28 cellular contexts compared by ENCODE assay signal in the genomic region with DNA sequence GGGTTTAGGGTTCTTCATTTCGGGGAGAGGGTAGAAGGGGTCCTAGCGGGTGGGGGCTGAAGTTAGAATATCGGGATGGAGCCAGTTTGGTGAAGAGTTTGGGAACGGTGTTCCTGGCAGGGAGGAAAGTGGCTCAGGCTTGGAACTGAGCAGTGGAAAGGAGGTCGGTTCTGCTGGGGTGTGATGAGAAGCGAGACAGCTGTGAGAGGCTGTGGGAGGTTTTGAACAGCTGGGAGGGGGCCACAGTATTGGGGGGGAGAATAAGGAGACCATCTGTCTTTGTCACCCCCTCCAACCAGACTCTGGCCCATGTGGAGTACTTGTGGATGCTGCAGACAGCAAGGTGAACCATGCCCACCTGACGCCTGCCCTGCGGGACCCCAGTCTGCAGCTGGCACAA. TPM values are rescaled to one million over a fixed set of nuclear protein-coding genes. Genes with fewer than 3 reads are reported as not detected.
DNase-seq lines count a peak whose midpoint lies in the region; TF ChIP-seq lines count a peak whose summit lies in the region.
"Had no signal": no experiment of that assay in that cellular context is flagged by ENCODE, and none has a peak within 500 bp of the region (broad histone marks: within the 10 kb centered on the region; RNA-seq: fewer than 3 reads in every experiment).

No MANE protein-coding gene starts in this region.

- H3K4me1 ChIP-seq in duodenal mucosa (ENCODE audit: control insufficient read depth in 1 of 2, insufficient read depth in 2 of 2, low read length in 2 of 2), result peaks cover 28 to 33% of the 10 kb centered on the region in 2 donors
- H3K4me1 ChIP-seq: A549, adrenal gland, HAP-1 had no signal

- H3K27ac Mint-ChIP-seq in Calu3 (ENCODE audit: unreplicated experiment), result no peak overlapping the region
- H3K27ac Mint-ChIP-seq: activated CD8-positive, alpha-beta T cell treated with anti-CD3 and anti-CD28 coated beads, Interleukin-2, amount 10 ng/mL, durations not matched to agents 7 days and 5 days; activated naive CD4-positive, alpha-beta T cell treated with anti-CD3 and anti-CD28 coated beads, Interleukin-2, amount 10 ng/mL, durations not matched to agents 7 days and 5 days; CD4-positive, alpha-beta memory T cell; IgD-negative memory B cell; immature natural killer cell had no signal

- peak overlapping the region in 1 of 2 donors; percentile 32 for H3K9ac ChIP-seq in duodenal mucosa (ENCODE audit: low read depth in 1 of 2, low read length in 2 of 2)

- CTCF ChIA-PET in Calu3 (lab: Charles Lee), result no interaction called here

- H3K9me3 Mint-ChIP-seq in Calu3 (ENCODE audit: low read depth, unreplicated experiment), result no peaks in the 10 kb centered on the region
- H3K9me3 Mint-ChIP-seq: activated naive CD4-positive, alpha-beta T cell treated with anti-CD3 and anti-CD28 coated beads, Interleukin-2, amount 10 ng/mL, durations not matched to agents 7 days and 5 days; CD4-positive, alpha-beta memory T cell; immature natural killer cell had no signal

- TF ChIP-seq CTCF in Calu3 (IDR thresholded peaks at IDR 0.05; ENCODE audit: unreplicated experiment), result no peak

- intact Hi-C loops in Calu3 (cut with micrococcal nuclease; ENCODE audit: unreplicated experiment), result no loop called here

- DNase-seq in 8988T, result peak; percentile 15
- DNase-seq in HuH-7 (ENCODE audit: low spot score), result peak; percentile 30
- peak; percentile 26 for DNase-seq in myocyte (ENCODE audit: low read depth)
- DNase-seq in GM03348 (ENCODE audit: low spot score), result no peak
- no peak for DNase-seq in KBM-7
- DNase-seq in Calu3, result no peak
- DNase-seq in stimulated activated naive CD4-positive, alpha-beta T cell treated with Interleukin-2 at 50 U/mL for 16 hours (lab: John Stamatoyannopoulos, UW), result no peak
- DNase-seq: activated CD8-positive, alpha-beta T cell treated with anti-CD3 and anti-CD28 coated beads, Interleukin-2, amount 10 ng/mL, durations not matched to agents 7 days and 5 days; activated naive CD4-positive, alpha-beta T cell treated with anti-CD3 and anti-CD28 coated beads, Interleukin-2, amount 10 ng/mL, durations not matched to agents 7 days and 5 days; adrenal gland; brain microvascular endothelial cell; CD4-positive, alpha-beta memory T cell; dorsolateral prefrontal cortex; gastrocnemius medialis; hippocampal formation; immature natural killer cell; mammary epithelial cell; right cardiac atrium; SHP77 treated with DMSO at 0.1 percent for 48 hours; stimulated activated CD4-positive, alpha-beta T cell treated with anti-CD3 and anti-CD28 coated beads, Interleukin-12 subunit alpha, Interleukin-12 subunit beta, amount 100 ng/mL, for 4 hours; stimulated activated CD4-positive, alpha-beta T cell treated with anti-CD3 and anti-CD28 coated beads, Interleukin-2, amount 100 ng/mL, for 48 hours; SW 1271; tibial artery had no signal

- H3K27me3 Mint-ChIP-seq in Calu3 (ENCODE audit: unreplicated experiment), result peaks cover 38% of the 10 kb centered on the region

- no peak overlapping the region for H3K4me3 ChIP-seq in duodenal mucosa (ENCODE audit: low read depth in 1 of 2, low read length in 2 of 2)
- H3K4me3 ChIP-seq: A549, adrenal gland, gastrocnemius medialis, HAP-1 had no signal

- peaks cover 5% of the 10 kb centered on the region for H3K36me3 Mint-ChIP-seq in Calu3 (ENCODE audit: insufficient read depth, unreplicated experiment)

- H3K27me3 ChIP-seq in duodenal mucosa (ENCODE audit: control insufficient read depth in 1 of 2, insufficient read depth in 2 of 2, low read length in 2 of 2), result no peaks in the 10 kb centered on the region
- H3K27me3 ChIP-seq: adrenal gland, brain microvascular endothelial cell had no signal

- peak overlapping the region; percentile 32 for H3K27ac ChIP-seq in duodenal mucosa (ENCODE audit: low read depth, low read length)
- H3K27ac ChIP-seq: A549, adrenal gland, brain microvascular endothelial cell, dorsolateral prefrontal cortex, gastrocnemius medialis, tibial artery had no signal

- BruUV-seq in Calu3 (replicated peaks; lab: Mats Ljungman, UMichigan), result no TSS peak

- H3K36me3 ChIP-seq in duodenal mucosa (ENCODE audit: control insufficient read depth in 1 of 2, insufficient read depth in 2 of 2, low read length in 2 of 2), result peaks cover 11 to 45% of the 10 kb centered on the region in 2 donors

- H3K4me1 Mint-ChIP-seq in Calu3 (ENCODE audit: low read depth, unreplicated experiment), result no peaks in the 10 kb centered on the region

- no peaks in the 10 kb centered on the region for H3K9me3 ChIP-seq in duodenal mucosa (ENCODE audit: control insufficient read depth in 1 of 2, low read length in 2 of 2)
- H3K9me3 ChIP-seq: A549, adrenal gland, gastrocnemius medialis, HAP-1, tibial artery had no signal

- in situ Hi-C loops in KBM-7 (cut with MboI; ENCODE audit: low pct_unique_long_range_greater_than_20kb, low sequenced_read_pairs), result no loop called here

- no peak overlapping the region for H3K4me3 Mint-ChIP-seq in Calu3 (ENCODE audit: low read depth, unreplicated experiment)
- H3K4me3 Mint-ChIP-seq: activated CD8-positive, alpha-beta T cell treated with anti-CD3 and anti-CD28 coated beads, Interleukin-2, amount 10 ng/mL, durations not matched to agents 7 days and 5 days; activated naive CD4-positive, alpha-beta T cell treated with anti-CD3 and anti-CD28 coated beads, Interleukin-2, amount 10 ng/mL, durations not matched to agents 7 days and 5 days had no signal

RNA-seq across cellular contexts. Expression of a gene that starts 1.0 kb away (rescaled TPM):
- total RNA-seq in myocyte, result 0.13 and 0.21 TPM in 2 replicates
- 4.8 TPM for polyA plus RNA-seq in myocyte (2012)
- not detected in 2 replicates for total RNA-seq in Calu3 (2022)
- total RNA-seq: activated CD8-positive, alpha-beta T cell treated with anti-CD3 and anti-CD28 coated beads, Interleukin-2, amount 10 ng/mL, durations not matched to agents 7 days and 5 days; CD4-positive, alpha-beta memory T cell; cerebellum; mammary epithelial cell had no signal
- polyA plus RNA-seq: CD4-positive, alpha-beta memory T cell; IgD-negative memory B cell; immature natural killer cell; mammary epithelial cell had no signal

RNA-seq across cellular contexts. Expression of a gene that starts 46.2 kb away (rescaled TPM):
- total RNA-seq in myocyte (32.6 and 36.4 TPM in 2 replicates), Calu3 (2022) (38.9 and 41.3 TPM in 2 replicates)
- polyA plus RNA-seq in myocyte (2012), result 46.7 TPM

RNA-seq across cellular contexts. Expression of a gene that starts 46.5 kb away (rescaled TPM):
- total RNA-seq in myocyte (32.0 and 40.3 TPM in 2 replicates), Calu3 (2022) (39.5 and 41.3 TPM in 2 replicates)
- polyA plus RNA-seq in myocyte (2012), result 37.1 TPM

Comparison
In these comparisons a context has a peak if more than half of its experiments do, and no peak if none do; other contexts are left out.
1. DNase-seq: peak in 8988T (single experiment), HuH-7 (single experiment) and myocyte (single experiment); none in GM03348 (single experiment), KBM-7 (single experiment), Calu3 (single experiment) and stimulated activated naive CD4-positive, alpha-beta T cell treated with Interleukin-2 at 50 U/mL for 16 hours (single experiment).